In the genomic region with DNA sequence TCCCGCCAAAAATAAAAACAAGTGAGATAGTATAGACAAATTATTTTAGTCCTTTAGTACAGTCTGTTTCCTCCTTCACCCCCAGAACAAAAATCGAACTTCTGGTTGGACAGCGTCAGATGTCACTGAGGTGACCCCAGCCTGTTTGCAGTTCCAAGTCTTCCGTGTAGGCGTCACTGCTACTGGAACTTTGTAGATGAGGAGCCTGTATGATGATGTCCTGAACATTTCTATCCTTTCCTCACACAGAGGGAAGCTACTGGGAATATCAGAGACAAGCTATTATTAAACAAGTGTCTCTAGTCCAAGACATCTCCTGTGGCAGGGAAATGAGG, we compare ENCODE assay signal across 8 cellular contexts. TPM values are rescaled to one million over a fixed set of nuclear protein-coding genes. Genes with fewer than 3 reads are reported as not detected.
A peak's percentile ranks its signal among the peaks of the same experiment; 100 is the strongest.
DNase-seq lines count a peak whose midpoint lies in the region; ATAC-seq and TF ChIP-seq lines count a peak whose summit lies in the region.

No MANE protein-coding gene starts in this region.

- H3K4me2 ChIP-seq in neural cell (ENCODE audit: low read length) = peak overlapping the region; percentile 93

- TF ChIP-seq RAD21 in neural cell (conservative IDR thresholded peaks at IDR 0.05) = no peak

- peak overlapping the region; percentile 35 for H2AFZ ChIP-seq in neural cell (ENCODE audit: low read depth, low read length)

- peaks cover 5% of the 10 kb centered on the region for H3F3A ChIP-seq in neural cell (ENCODE audit: insufficient read depth, low read length, poor library complexity, severe bottlenecking)

- H3K9me3 Mint-ChIP-seq in activated CD4-positive, alpha-beta T cell treated with anti-CD3 and anti-CD28 coated beads, Interleukin-2, amount 10 ng/mL, durations not matched to agents 24 days and 14 days = no peaks in the 10 kb centered on the region

- H3K4me1 Mint-ChIP-seq in activated CD4-positive, alpha-beta T cell treated with anti-CD3 and anti-CD28 coated beads, Interleukin-2, amount 10 ng/mL, durations not matched to agents 24 days and 14 days = peaks cover 50% of the 10 kb centered on the region

- H3K27ac Mint-ChIP-seq in activated CD4-positive, alpha-beta T cell treated with anti-CD3 and anti-CD28 coated beads, Interleukin-2, amount 10 ng/mL, durations not matched to agents 24 days and 14 days = peak overlapping the region; percentile 96

- no peak for TF ChIP-seq CTCF in epithelial cell of esophagus (IDR thresholded peaks at IDR 0.05; ENCODE audit: insufficient read depth, low read depth, low read length, missing control alignments)
- no peak for TF ChIP-seq CTCF in neural cell (IDR thresholded peaks at IDR 0.05; ENCODE audit: poor library complexity, severe bottlenecking)

- no peak for TF ChIP-seq EP300 in neural cell (conservative IDR thresholded peaks at IDR 0.05; ENCODE audit: poor library complexity, severe bottlenecking)

- in situ Hi-C loops in SK-MEL-5 (cut with HindIII; ENCODE audit: low pct_unique_long_range_greater_than_20kb, low sequenced_read_pairs) = no loop called here

- H3K27ac ChIP-seq in neural cell (ENCODE audit: low read length) = peak overlapping the region; percentile 86

- H3K27me3 Mint-ChIP-seq in activated CD4-positive, alpha-beta T cell treated with anti-CD3 and anti-CD28 coated beads, Interleukin-2, amount 10 ng/mL, durations not matched to agents 24 days and 14 days = no peaks in the 10 kb centered on the region

- peak overlapping the region; percentile 95 for H3K9ac ChIP-seq in neural cell (ENCODE audit: low read length)

- H3K4me3 ChIP-seq in epithelial cell of esophagus (ENCODE audit: low read length) = peak overlapping the region; percentile 59
- H3K4me3 ChIP-seq in neural cell (ENCODE audit: low read length) = peak overlapping the region; percentile 80

- peaks cover 35% of the 10 kb centered on the region for H3K79me2 ChIP-seq in neural cell (replicated peaks; ENCODE audit: insufficient read depth, low read length)

- H3K9me2 ChIP-seq in neural cell (ENCODE audit: insufficient read depth, low read length) = no peaks in the 10 kb centered on the region

- peaks cover 22% of the 10 kb centered on the region for H3K36me3 Mint-ChIP-seq in activated CD4-positive, alpha-beta T cell treated with anti-CD3 and anti-CD28 coated beads, Interleukin-2, amount 10 ng/mL, durations not matched to agents 24 days and 14 days (ENCODE audit: low read depth)

- peak overlapping the region; percentile 93 for H3K4me3 Mint-ChIP-seq in activated CD4-positive, alpha-beta T cell treated with anti-CD3 and anti-CD28 coated beads, Interleukin-2, amount 10 ng/mL, durations not matched to agents 24 days and 14 days

- H4K20me1 ChIP-seq in neural cell (ENCODE audit: insufficient read depth) = peaks cover 9% of the 10 kb centered on the region

- ATAC-seq in GM19395 (IDR thresholded peaks at IDR 0.05; ENCODE audit: unreplicated experiment) (no peak), HG02884 (IDR thresholded peaks at IDR 0.05; ENCODE audit: unreplicated experiment) (no peak)

- H3K27me3 ChIP-seq in neural cell (ENCODE audit: insufficient read depth, low read depth, low read length) = no peaks in the 10 kb centered on the region

- DNase-seq in activated CD4-positive, alpha-beta T cell treated with anti-CD3 and anti-CD28 coated beads, Interleukin-2, amount 10 ng/mL, durations not matched to agents 24 days and 14 days = no peak
- no peak for DNase-seq in activated CD4-positive, alpha-beta T cell treated with anti-CD3 and anti-CD28 coated beads, Interleukin-2, amount 50 U/mL, for 1 hour
- peak; percentile 25 for DNase-seq in SK-MEL-5 (ENCODE audit: low read depth, low spot score)
- DNase-seq in epithelial cell of esophagus (ENCODE audit: low read depth) = peak; percentile 20
- DNase-seq in HUDEP-2 (lab: John Stamatoyannopoulos, UW; ENCODE audit: unreplicated experiment in 76 of 76) = no peak

- intact Hi-C loops in activated CD4-positive, alpha-beta T cell treated with anti-CD3 and anti-CD28 coated beads, Interleukin-2, amount 10 ng/mL, durations not matched to agents 24 days and 14 days (cut with micrococcal nuclease) = loop anchor here (5.0 kb wide), 1 partner anchor 348 kb away; no protein-coding TSS in a partner anchor

- H3K9me3 ChIP-seq in neural cell (ENCODE audit: low read length) = no peaks in the 10 kb centered on the region

- H3K36me3 ChIP-seq in neural cell (ENCODE audit: insufficient read depth, low read length) = no peaks in the 10 kb centered on the region

TF ChIP-seq in neural cell, 6 proteins besides CTCF, POLR2A, EP300 and RAD21:
- TF ChIP-seq EZH2 (IDR thresholded peaks at IDR 0.05; ENCODE audit: borderline replicate concordance, insufficient read depth, low read length, poor library complexity, severe bottlenecking) (no peak), POLR2AphosphoS5 (IDR thresholded peaks at IDR 0.05) (no peak), MXI1 (conservative IDR thresholded peaks at IDR 0.05; ENCODE audit: poor library complexity, severe bottlenecking) (no peak)

RNA-seq across cellular contexts. Expression of gene VEZF1, which starts 0.9 kb away (rescaled TPM):
- total RNA-seq in activated CD4-positive, alpha-beta T cell treated with anti-CD3 and anti-CD28 coated beads, Interleukin-2, amount 10 ng/mL, durations not matched to agents 24 days and 14 days = 35.4 and 37.3 TPM in 2 replicates
- total RNA-seq in SK-MEL-5 (2014; rRNA removed; shearing (Covaris generic)) = 49.3 and 49.5 TPM in 2 replicates
- 49.5 and 69.5 TPM in 2 replicates for polyA plus RNA-seq in SK-MEL-5 (2015; cell fraction: cytosol; rRNA removed)
- polyA plus RNA-seq in SK-MEL-5 (2015; cell fraction: nucleus; rRNA removed) = 74.6 and 76.5 TPM in 2 replicates
- 54.7 and 64.6 TPM in 2 replicates for polyA plus RNA-seq in neural cell
- polyA minus RNA-seq in neural cell = 144 and 163 TPM in 2 replicates

RNA-seq across cellular contexts. Expression of gene SRSF1, which starts 18.1 kb away (rescaled TPM):
- 510 and 515 TPM in 2 replicates for total RNA-seq in activated CD4-positive, alpha-beta T cell treated with anti-CD3 and anti-CD28 coated beads, Interleukin-2, amount 10 ng/mL, durations not matched to agents 24 days and 14 days
- 275 and 277 TPM in 2 replicates for total RNA-seq in SK-MEL-5 (2014; rRNA removed; shearing (Covaris generic))
- polyA plus RNA-seq in SK-MEL-5 (2015; cell fraction: cytosol; rRNA removed) = 148 and 184 TPM in 2 replicates
- 633 and 787 TPM in 2 replicates for polyA plus RNA-seq in SK-MEL-5 (2015; cell fraction: nucleus; rRNA removed)
- 357 and 380 TPM in 2 replicates for polyA plus RNA-seq in neural cell
- polyA minus RNA-seq in neural cell = 376 and 408 TPM in 2 replicates

RNA-seq across cellular contexts. Expression of gene CUEDC1, which starts 33.8 kb away (rescaled TPM):
- 0.50 and 0.58 TPM in 2 replicates for total RNA-seq in activated CD4-positive, alpha-beta T cell treated with anti-CD3 and anti-CD28 coated beads, Interleukin-2, amount 10 ng/mL, durations not matched to agents 24 days and 14 days
- 10.4 and 14.6 TPM in 2 replicates for total RNA-seq in SK-MEL-5 (2014; rRNA removed; shearing (Covaris generic))
- 40.9 and 57.4 TPM in 2 replicates for polyA plus RNA-seq in SK-MEL-5 (2015; cell fraction: cytosol; rRNA removed)
- 442 and 572 TPM in 2 replicates for polyA plus RNA-seq in SK-MEL-5 (2015; cell fraction: nucleus; rRNA removed)
- polyA plus RNA-seq in neural cell = 25.5 and 27.0 TPM in 2 replicates
- 20.9 and 28.5 TPM in 2 replicates for polyA minus RNA-seq in neural cell

Comparison
In these comparisons a context has a peak if more than half of its experiments do, and no peak if none do; other contexts are left out.
1. DNase-seq: peak in SK-MEL-5 (single experiment) and epithelial cell of esophagus (single experiment); none in activated CD4-positive, alpha-beta T cell treated with anti-CD3 and anti-CD28 coated beads, Interleukin-2, amount 10 ng/mL, durations not matched to agents 24 days and 14 days (single experiment), activated CD4-positive, alpha-beta T cell treated with anti-CD3 and anti-CD28 coated beads, Interleukin-2, amount 50 U/mL, for 1 hour (single experiment) and HUDEP-2 (0 of 76).